28 cellular contexts compared by ENCODE assay signal in genomic region chr14:99716850-99717681, GRCh38. TPM values are rescaled to one million over a fixed set of nuclear protein-coding genes. Genes with fewer than 3 reads are reported as not detected.
DNase-seq lines count a peak whose midpoint lies in the region; ATAC-seq lines count a peak whose summit lies in the region.
"Had no signal": no experiment of that assay in that cellular context is flagged by ENCODE, and none has a peak within 500 bp of the region (broad histone marks: within the 10 kb centered on the region; RNA-seq: fewer than 3 reads in every experiment).

No MANE protein-coding gene starts in this region.

- H3K9me3 Mint-ChIP-seq in stimulated activated effector memory CD8-positive, alpha-beta T cell treated with anti-CD3 and anti-CD28 coated beads, Interleukin-12 subunit alpha, Interleukin-12 subunit beta, amount 100 ng/mL, for 72 hours: no peaks in the 10 kb centered on the region
- H3K9me3 Mint-ChIP-seq: activated naive CD4-positive, alpha-beta T cell treated with anti-CD3 and anti-CD28 coated beads for 36 hours; immature natural killer cell had no signal

- H3K4me3 Mint-ChIP-seq in stimulated activated effector memory CD8-positive, alpha-beta T cell treated with anti-CD3 and anti-CD28 coated beads, Interleukin-12 subunit alpha, Interleukin-12 subunit beta, amount 100 ng/mL, for 72 hours: no peak overlapping the region
- H3K4me3 Mint-ChIP-seq: activated naive CD4-positive, alpha-beta T cell treated with anti-CD3 and anti-CD28 coated beads for 36 hours; B cell; brain; CD8-positive, alpha-beta memory T cell; HFFc6; immature natural killer cell; neural progenitor cell had no signal

- DNase-seq in activated CD8-positive, alpha-beta memory T cell treated with anti-CD3 and anti-CD28 coated beads for 24 hours: peak; percentile 35
- DNase-seq in activated CD8-positive, alpha-beta memory T cell treated with anti-CD3 and anti-CD28 coated beads, Interleukin-2, amount 50 U/mL, for 4 hours: no peak
- DNase-seq in activated CD8-positive, alpha-beta memory T cell treated with anti-CD3 and anti-CD28 coated beads, Interleukin-2, amount 50 U/mL, for 48 hours: peak; percentile 28
- DNase-seq in iPS-NIHi7 (ENCODE audit: extremely low spot score): peak; percentile 4
- peak in 1 of 2 donors; percentile 38 for DNase-seq in stimulated activated effector memory CD8-positive, alpha-beta T cell treated with anti-CD3 and anti-CD28 coated beads, Interleukin-12 subunit alpha, Interleukin-12 subunit beta, amount 100 ng/mL, for 72 hours (ENCODE audit: low spot score in 2 of 2)
- no peak for DNase-seq in dermis blood vessel endothelial cell
- no peak for DNase-seq in NCI-H524 (lab: John Stamatoyannopoulos, UW)
- DNase-seq: activated naive CD4-positive, alpha-beta T cell treated with anti-CD3 and anti-CD28 coated beads for 36 hours; adrenal gland; cerebellar nuclear complex; HFFc6; hypothalamus; immature natural killer cell; mesendoderm; NCI-H1417 treated with DMSO at 0.1 percent for 48 hours; NCI-H2081; NCI-H226; NCI-H69; PC-9; SHP77; thyroid gland had no signal

- peak; percentile 19 for ATAC-seq in stimulated activated effector memory CD8-positive, alpha-beta T cell treated with anti-CD3 and anti-CD28 coated beads, Interleukin-12 subunit alpha, Interleukin-12 subunit beta, amount 100 ng/mL, for 72 hours
- ATAC-seq in GM21737 (IDR thresholded peaks at IDR 0.05; ENCODE audit: unreplicated experiment): no peak
- ATAC-seq: A549, right lobe of liver had no signal

- no peaks in the 10 kb centered on the region for H3K36me3 Mint-ChIP-seq in stimulated activated effector memory CD8-positive, alpha-beta T cell treated with anti-CD3 and anti-CD28 coated beads, Interleukin-12 subunit alpha, Interleukin-12 subunit beta, amount 100 ng/mL, for 72 hours
- H3K36me3 Mint-ChIP-seq: brain; CD8-positive, alpha-beta memory T cell; immature natural killer cell had no signal

- H3K27ac Mint-ChIP-seq in stimulated activated effector memory CD8-positive, alpha-beta T cell treated with anti-CD3 and anti-CD28 coated beads, Interleukin-12 subunit alpha, Interleukin-12 subunit beta, amount 100 ng/mL, for 72 hours: peak overlapping the region; percentile 2
- H3K27ac Mint-ChIP-seq: activated naive CD4-positive, alpha-beta T cell treated with anti-CD3 and anti-CD28 coated beads for 36 hours; B cell; brain; CD8-positive, alpha-beta memory T cell; HFFc6; immature natural killer cell; neural progenitor cell had no signal

- no peaks in the 10 kb centered on the region for H3K4me1 Mint-ChIP-seq in stimulated activated effector memory CD8-positive, alpha-beta T cell treated with anti-CD3 and anti-CD28 coated beads, Interleukin-12 subunit alpha, Interleukin-12 subunit beta, amount 100 ng/mL, for 72 hours
- H3K4me1 Mint-ChIP-seq: B cell; CD8-positive, alpha-beta memory T cell; immature natural killer cell had no signal

RNA-seq across cellular contexts. Expression of gene CYP46A1, which starts 33.0 kb away (rescaled TPM):
- total RNA-seq in dermis blood vessel endothelial cell: under 0.01 and 0.14 TPM in 2 replicates
- total RNA-seq: PC-9 had no signal

Comparison
In these comparisons a context has a peak if more than half of its experiments do, and no peak if none do; other contexts are left out.
1. DNase-seq: peak in activated CD8-positive, alpha-beta memory T cell treated with anti-CD3 and anti-CD28 coated beads for 24 hours (single experiment), activated CD8-positive, alpha-beta memory T cell treated with anti-CD3 and anti-CD28 coated beads, Interleukin-2, amount 50 U/mL, for 48 hours (single experiment) and iPS-NIHi7 (single experiment); none in activated CD8-positive, alpha-beta memory T cell treated with anti-CD3 and anti-CD28 coated beads, Interleukin-2, amount 50 U/mL, for 4 hours (single experiment), dermis blood vessel endothelial cell (single experiment) and NCI-H524 (0 of 2).